1 cellular context compared by ENCODE assay signal in the genomic region with DNA sequence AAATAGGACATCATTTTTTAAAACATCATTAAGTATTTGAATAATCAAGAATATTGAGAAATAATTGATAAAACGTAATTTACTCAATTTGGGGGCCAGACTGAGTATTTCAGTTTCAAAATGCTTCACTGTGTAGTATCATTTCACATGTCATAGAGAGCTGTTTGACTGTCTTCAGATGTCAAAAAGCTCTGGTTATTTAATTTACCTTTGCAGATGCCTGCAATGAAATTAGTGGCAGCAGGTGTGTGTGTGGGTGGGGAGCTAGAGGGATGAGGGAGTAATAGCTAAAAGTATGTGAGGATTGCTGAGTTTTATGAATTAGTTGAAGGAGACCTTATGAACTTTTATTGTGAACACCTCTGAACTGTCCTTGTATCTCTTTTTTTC.
TF ChIP-seq lines count a peak whose summit lies in the region.

No MANE protein-coding gene starts in this region.

TF ChIP-seq in GM12878, 131 proteins besides CTCF, POLR2A, EP300 and RAD21 (continued from another document):
- TF ChIP-seq FOXM1 (IDR thresholded peaks at IDR 0.05; ENCODE audit: low read depth, low read length), result no peak
- no peak for TF ChIP-seq SIN3A (IDR thresholded peaks at IDR 0.05; ENCODE audit: low read depth, low read length)
- TF ChIP-seq RBBP5 (conservative IDR thresholded peaks at IDR 0.05), result no peak
- TF ChIP-seq, protein P1, sequence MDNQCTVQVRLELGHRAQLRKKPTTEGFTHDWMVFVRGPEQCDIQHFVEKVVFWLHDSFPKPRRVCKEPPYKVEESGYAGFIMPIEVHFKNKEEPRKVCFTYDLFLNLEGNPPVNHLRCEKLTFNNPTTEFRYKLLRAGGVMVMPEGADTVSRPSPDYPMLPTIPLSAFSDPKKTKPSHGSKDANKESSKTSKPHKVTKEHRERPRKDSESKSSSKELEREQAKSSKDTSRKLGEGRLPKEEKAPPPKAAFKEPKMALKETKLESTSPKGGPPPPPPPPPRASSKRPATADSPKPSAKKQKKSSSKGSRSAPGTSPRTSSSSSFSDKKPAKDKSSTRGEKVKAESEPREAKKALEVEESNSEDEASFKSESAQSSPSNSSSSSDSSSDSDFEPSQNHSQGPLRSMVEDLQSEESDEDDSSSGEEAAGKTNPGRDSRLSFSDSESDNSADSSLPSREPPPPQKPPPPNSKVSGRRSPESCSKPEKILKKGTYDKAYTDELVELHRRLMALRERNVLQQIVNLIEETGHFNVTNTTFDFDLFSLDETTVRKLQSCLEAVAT (IDR thresholded peaks at IDR 0.05), result no peak
- peak in 1 of 2 experiments; percentile 22; a peak in 1 of 3 replicates for TF ChIP-seq EGR1 (IDR thresholded peaks at IDR 0.05; ENCODE audit: borderline replicate concordance in 1 of 2, low read depth in 2 of 2, low read length in 2 of 2)
- TF ChIP-seq NR2C2 (IDR thresholded peaks at IDR 0.05; ENCODE audit: borderline replicate concordance, control insufficient read depth, insufficient read length, low read depth), result no peak
- TF ChIP-seq HCFC1 (IDR thresholded peaks at IDR 0.05; ENCODE audit: low read length), result no peak
- peak; percentile 61; the same call in 1 of the 2 replicates for TF ChIP-seq NFIC (IDR thresholded peaks at IDR 0.05; ENCODE audit: low read depth, low read length)
